ENCODE assay signal across 24 cellular contexts in the genomic region with DNA sequence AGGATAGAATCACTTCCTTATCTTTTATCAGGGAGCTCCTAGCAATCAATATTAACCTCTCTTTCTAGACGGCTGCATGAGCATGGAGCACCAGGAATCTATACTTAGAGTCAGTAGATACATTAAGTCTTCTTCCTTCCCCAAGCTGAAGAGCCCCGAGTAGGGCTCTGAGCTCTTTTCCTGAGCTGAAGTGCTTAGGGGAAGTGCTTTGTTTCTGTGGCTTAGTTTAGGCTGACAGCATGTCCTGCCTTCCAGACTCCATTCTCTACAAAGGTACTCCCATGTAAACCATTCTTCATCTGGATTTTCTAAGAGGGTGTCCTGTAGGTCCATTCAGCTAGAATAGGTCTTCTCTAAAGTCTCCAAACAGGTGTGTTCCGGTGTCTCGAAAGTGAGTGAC.
"Had no signal": no experiment of that assay in that cellular context is flagged by ENCODE, and none has a peak within 500 bp of the region (broad histone marks: within the 10 kb centered on the region; RNA-seq: fewer than 3 reads in every experiment).

No MANE protein-coding gene starts in this region.

- H2AFZ ChIP-seq: parathyroid adenoma had no signal

- ATAC-seq: left ventricle myocardium superior; natural killer cell; right cardiac atrium; stimulated activated memory B cell treated with anti-CD40 and anti-IgM and Interleukin-4, amounts not matched to agents 10 μg/mL and 1 μg/mL and 100 μg/mL, for 72 hours had no signal

- H3K27me3 Mint-ChIP-seq: memory B cell; stimulated activated memory B cell treated with anti-CD40 and anti-IgM and Interleukin-4, amounts not matched to agents 10 μg/mL and 1 μg/mL and 100 μg/mL, for 72 hours; stimulated activated naive CD8-positive, alpha-beta T cell treated with anti-CD3 and anti-CD28 coated beads, Interleukin-15, Interleukin-2, amounts not matched to agents 100 ng/mL and 50 ng/mL, for 24 hours had no signal

- H3K4me3 Mint-ChIP-seq: memory B cell; natural killer cell; neural crest cell; stimulated activated memory B cell treated with anti-CD40 and anti-IgM and Interleukin-4, amounts not matched to agents 10 μg/mL and 1 μg/mL and 100 μg/mL, for 72 hours; stimulated activated naive CD8-positive, alpha-beta T cell treated with anti-CD3 and anti-CD28 coated beads, Interleukin-15, Interleukin-2, amounts not matched to agents 100 ng/mL and 50 ng/mL, for 24 hours had no signal

- H3K36me3 Mint-ChIP-seq: memory B cell; natural killer cell; stimulated activated memory B cell treated with anti-CD40 and anti-IgM and Interleukin-4, amounts not matched to agents 10 μg/mL and 1 μg/mL and 100 μg/mL, for 72 hours had no signal

- H3K36me3 ChIP-seq: esophagus muscularis mucosa, neutrophil, prostate gland, sigmoid colon, thoracic aorta, tibial nerve, upper lobe of left lung had no signal

- H3K4me1 ChIP-seq: esophagus muscularis mucosa, parathyroid adenoma, prostate gland, sigmoid colon, tibial nerve, upper lobe of left lung had no signal

- DNase-seq: dermis blood vessel endothelial cell; effector memory CD4-positive, alpha-beta T cell; foreskin melanocyte; glutamatergic neuron; hypothalamus; left ventricle myocardium superior; natural killer cell; right cardiac atrium; sigmoid colon; stimulated activated CD4-positive, alpha-beta T cell treated with anti-CD3 and anti-CD28 coated beads, Interleukin-2, amount 100 ng/mL, for 24 hours; stimulated activated CD4-positive, alpha-beta T cell treated with anti-CD3 and anti-CD28 coated beads, Interleukin-4, amount 100 ng/mL, for 4 hours; upper lobe of left lung had no signal

- H3K27me3 ChIP-seq: esophagus muscularis mucosa, neutrophil, sigmoid colon, tibial nerve, upper lobe of left lung had no signal

- H3K27ac Mint-ChIP-seq: memory B cell; natural killer cell; stimulated activated memory B cell treated with anti-CD40 and anti-IgM and Interleukin-4, amounts not matched to agents 10 μg/mL and 1 μg/mL and 100 μg/mL, for 72 hours; stimulated activated naive CD8-positive, alpha-beta T cell treated with anti-CD3 and anti-CD28 coated beads, Interleukin-15, Interleukin-2, amounts not matched to agents 100 ng/mL and 50 ng/mL, for 24 hours had no signal

- H3K4me1 Mint-ChIP-seq: memory B cell; natural killer cell; neural crest cell; stimulated activated memory B cell treated with anti-CD40 and anti-IgM and Interleukin-4, amounts not matched to agents 10 μg/mL and 1 μg/mL and 100 μg/mL, for 72 hours had no signal

- H3K4me3 ChIP-seq: coronary artery, esophagus muscularis mucosa, lung, prostate gland, sigmoid colon, thoracic aorta, tibial nerve, upper lobe of left lung had no signal

- H3K9me3 Mint-ChIP-seq: stimulated activated memory B cell treated with anti-CD40 and anti-IgM and Interleukin-4, amounts not matched to agents 10 μg/mL and 1 μg/mL and 100 μg/mL, for 72 hours; stimulated activated naive CD8-positive, alpha-beta T cell treated with anti-CD3 and anti-CD28 coated beads, Interleukin-15, Interleukin-2, amounts not matched to agents 100 ng/mL and 50 ng/mL, for 24 hours had no signal

- H3K79me2 ChIP-seq: parathyroid adenoma had no signal

- H3K27ac ChIP-seq: coronary artery, esophagus muscularis mucosa, neutrophil, parathyroid adenoma, prostate gland, sigmoid colon, thoracic aorta, tibial nerve, upper lobe of left lung had no signal

- H3K9me3 ChIP-seq: neutrophil, prostate gland, sigmoid colon, thoracic aorta had no signal
